1 cellular context compared by ENCODE assay signal in the genomic region with DNA sequence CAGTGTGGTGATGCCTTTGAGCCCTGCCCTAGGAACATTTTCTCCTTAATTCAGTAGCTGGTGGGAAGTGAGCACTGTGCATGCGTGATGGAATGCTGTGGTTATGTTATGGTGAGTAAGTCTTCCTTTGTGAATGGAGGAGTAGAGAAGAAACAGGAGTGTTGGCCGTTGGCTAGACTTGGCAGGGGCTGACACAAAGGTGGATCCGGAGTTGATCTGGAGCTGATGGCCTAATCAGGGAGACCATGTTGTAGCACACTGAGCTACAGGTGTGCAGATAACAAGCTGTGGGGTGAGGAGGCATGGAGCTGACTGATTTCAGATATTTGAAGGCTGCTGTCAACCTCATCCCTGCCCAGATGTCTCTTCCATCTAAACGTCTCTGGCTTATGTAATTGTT.
TF ChIP-seq lines count a peak whose summit lies in the region.

No MANE protein-coding gene starts in this region.

TF ChIP-seq in K562, 482 proteins besides CTCF, POLR2A, EP300 and RAD21 (continued from another document):
- peak; percentile 70 for TF ChIP-seq GATA2 (CRISPR knock-in tag; IDR thresholded peaks at IDR 0.05)
- TF ChIP-seq TFAM (CRISPR knock-in tag; conservative IDR thresholded peaks at IDR 0.05): no peak
- no peak for TF ChIP-seq CBX1 (IDR thresholded peaks at IDR 0.05; ENCODE audit: low read depth)
- TF ChIP-seq ATF7 (IDR thresholded peaks at IDR 0.05): no peak
